Comparison of ENCODE assay signal across 17 cellular contexts in genomic region chr17:21020622-21021021, GRCh38. TPM values are rescaled to one million over a fixed set of nuclear protein-coding genes. Genes with fewer than 3 reads are reported as not detected.
DNase-seq lines count a peak whose midpoint lies in the region; ATAC-seq and TF ChIP-seq lines count a peak whose summit lies in the region.
"Had no signal": no experiment of that assay in that cellular context is flagged by ENCODE, and none has a peak within 500 bp of the region (broad histone marks: within the 10 kb centered on the region; RNA-seq: fewer than 3 reads in every experiment).

No MANE protein-coding gene starts in this region.

- H3K36me3 ChIP-seq in cardiac muscle cell = peaks cover 68% of the 10 kb centered on the region
- peaks cover 87% of the 10 kb centered on the region for H3K36me3 ChIP-seq in right atrium auricular region
- H3K36me3 ChIP-seq in mucosa of descending colon (ENCODE audit: low read depth) = peaks cover 19% of the 10 kb centered on the region

- POLR2A ChIA-PET in activated B cell treated with CpG ODN at 0.5 μM for 24 hours (lab: Charles Lee) = interaction anchor here (0.7 to 1.3 kb wide), 4 partner anchors 14 to 78 kb away, joined by 3 to 6 read pairs (median 4); no protein-coding TSS in a partner anchor

- H3K27ac Mint-ChIP-seq in activated B cell treated with CpG ODN at 0.5 μM for 24 hours = peak overlapping the region; percentile 81
- peak overlapping the region; percentile 55 for H3K27ac Mint-ChIP-seq in type B pancreatic cell
- H3K27ac Mint-ChIP-seq: activated CD4-positive, alpha-beta T cell treated with anti-CD3 and anti-CD28 coated beads, Interleukin-2, amount 10 ng/mL, durations not matched to agents 7 days and 5 days had no signal

- peaks cover 93% of the 10 kb centered on the region for H3K36me3 Mint-ChIP-seq in activated B cell treated with CpG ODN at 0.5 μM for 24 hours (ENCODE audit: low read depth)
- peaks cover 52% of the 10 kb centered on the region for H3K36me3 Mint-ChIP-seq in type B pancreatic cell

- in situ Hi-C loops in ACHN (cut with HindIII; ENCODE audit: low pct_ligation_motif_present, low pct_unique_long_range_greater_than_20kb, low sequenced_read_pairs) = no loop called here

- DNase-seq in cardiac muscle cell (ENCODE audit: low read depth in 1 of 2, low spot score in 1 of 2) (no peak), right atrium auricular region (ENCODE audit: low spot score) (no peak), activated B cell treated with CpG ODN at 0.5 μM for 24 hours (no peak), mucosa of descending colon (no peak), type B pancreatic cell (ENCODE audit: extremely low spot score, unreplicated experiment) (no peak), ACHN (no peak)
- DNase-seq in stimulated activated naive CD8-positive, alpha-beta T cell treated with anti-CD3 and anti-CD28 coated beads, Interleukin-15, Interleukin-2, amounts not matched to agents 100 U/mL and 50 U/mL, for 24 hours = no peak
- DNase-seq: colonic mucosa, GF-D8, KG1, NCI-H1105 treated with DMSO at 0.1 percent for 48 hours, T1000 had no signal

- H3K4me1 Mint-ChIP-seq in activated B cell treated with CpG ODN at 0.5 μM for 24 hours = peaks cover 43% of the 10 kb centered on the region
- peaks cover 15% of the 10 kb centered on the region for H3K4me1 Mint-ChIP-seq in type B pancreatic cell (ENCODE audit: unreplicated experiment)

- H3K4me1 ChIP-seq in cardiac muscle cell (ENCODE audit: low read depth) = no peaks in the 10 kb centered on the region
- H3K4me1 ChIP-seq in right atrium auricular region = peaks cover 0 to 32% of the 10 kb centered on the region in 2 donors
- H3K4me1 ChIP-seq in mucosa of descending colon (ENCODE audit: low read depth) = peaks cover 4% of the 10 kb centered on the region
- H3K4me1 ChIP-seq: colonic mucosa had no signal

- H3K27ac ChIP-seq in cardiac muscle cell = peak overlapping the region; percentile 34
- H3K27ac ChIP-seq in right atrium auricular region = no peak overlapping the region
- H3K27ac ChIP-seq: colonic mucosa, epithelial cell of prostate, SJCRH30 had no signal

- H3K27me3 Mint-ChIP-seq in activated B cell treated with CpG ODN at 0.5 μM for 24 hours (no peaks in the 10 kb centered on the region), type B pancreatic cell (no peaks in the 10 kb centered on the region)
- H3K27me3 Mint-ChIP-seq: activated CD4-positive, alpha-beta T cell treated with anti-CD3 and anti-CD28 coated beads, Interleukin-2, amount 10 ng/mL, durations not matched to agents 7 days and 5 days had no signal

- H3K4me3 Mint-ChIP-seq in activated B cell treated with CpG ODN at 0.5 μM for 24 hours = peak overlapping the region; percentile 17
- no peak overlapping the region for H3K4me3 Mint-ChIP-seq in type B pancreatic cell
- H3K4me3 Mint-ChIP-seq: activated CD4-positive, alpha-beta T cell treated with anti-CD3 and anti-CD28 coated beads, Interleukin-2, amount 10 ng/mL, durations not matched to agents 7 days and 5 days had no signal

- no peaks in the 10 kb centered on the region for H3K27me3 ChIP-seq in cardiac muscle cell
- no peaks in the 10 kb centered on the region for H3K27me3 ChIP-seq in right atrium auricular region
- H3K27me3 ChIP-seq: colonic mucosa, SJCRH30 had no signal

- intact Hi-C loops in activated B cell treated with CpG ODN at 0.5 μM for 24 hours (cut with micrococcal nuclease) = loop anchor here (1.0 to 5.0 kb wide), 4 partner anchors 23 to 491 kb away; partner anchors contain the start of genes TMEM11 and USP22
- intact Hi-C loops in mucosa of descending colon (cut with DNase I, micrococcal nuclease) = no loop called here

- no peak overlapping the region for H3K4me3 ChIP-seq in cardiac muscle cell
- no peak overlapping the region for H3K4me3 ChIP-seq in right atrium auricular region
- H3K4me3 ChIP-seq in mucosa of descending colon = no peak overlapping the region
- H3K4me3 ChIP-seq: colonic mucosa, SJCRH30, skin epidermis had no signal

- H3K9me3 ChIP-seq in cardiac muscle cell (ENCODE audit: low read depth) (no peaks in the 10 kb centered on the region), right atrium auricular region (no peaks in the 10 kb centered on the region), mucosa of descending colon (no peaks in the 10 kb centered on the region)
- H3K9me3 ChIP-seq: colonic mucosa, SJCRH30 had no signal

- TF ChIP-seq CTCF in cardiac muscle cell (IDR thresholded peaks at IDR 0.05; ENCODE audit: low read depth, low read length) (no peak), right atrium auricular region (IDR thresholded peaks at IDR 0.05) (no peak), activated B cell treated with CpG ODN at 0.5 μM for 24 hours (IDR thresholded peaks at IDR 0.05) (no peak), mucosa of descending colon (IDR thresholded peaks at IDR 0.05) (no peak), type B pancreatic cell (conservative IDR thresholded peaks at IDR 0.05) (no peak)

- ATAC-seq in activated B cell treated with CpG ODN at 0.5 μM for 24 hours (ENCODE audit: low read depth) = peak; percentile 31
- peak; percentile 8 for ATAC-seq in mucosa of descending colon
- ATAC-seq in stimulated activated naive CD8-positive, alpha-beta T cell treated with anti-CD3 and anti-CD28 coated beads, Interleukin-15, Interleukin-2, amounts not matched to agents 100 U/mL and 50 U/mL, for 24 hours = no peak
- no peak for ATAC-seq in HG02885 (IDR thresholded peaks at IDR 0.05; ENCODE audit: poor library complexity, unreplicated experiment)

- no peaks in the 10 kb centered on the region for H3K9me3 Mint-ChIP-seq in activated B cell treated with CpG ODN at 0.5 μM for 24 hours
- no peaks in the 10 kb centered on the region for H3K9me3 Mint-ChIP-seq in type B pancreatic cell
- H3K9me3 Mint-ChIP-seq: activated CD4-positive, alpha-beta T cell treated with anti-CD3 and anti-CD28 coated beads, Interleukin-2, amount 10 ng/mL, durations not matched to agents 7 days and 5 days had no signal

- CTCF ChIA-PET in activated B cell treated with CpG ODN at 0.5 μM for 24 hours (lab: Charles Lee) = interaction anchor here (0.6 to 2.4 kb wide), 7 partner anchors 19 to 492 kb away, joined by 3 to 14 read pairs (median 5); partner anchors contain the start of gene USP22

RNA-seq across cellular contexts. Expression of gene USP22, which starts 22.2 kb away (rescaled TPM):
- total RNA-seq in cardiac muscle cell (256 and 280 TPM in 2 replicates), right atrium auricular region (100 to 1,000 TPM; 151 to 179 TPM), activated B cell treated with CpG ODN at 0.5 μM for 24 hours (128 and 156 TPM in 2 replicates), mucosa of descending colon (100 to 1,000 TPM; 162 to 168 (median 168) TPM), type B pancreatic cell (ENCODE audit: low replicate concordance) (221 and 279 TPM in 2 replicates)
- polyA plus RNA-seq in cardiac muscle cell = 153 and 182 TPM in 2 replicates

Comparison
In these comparisons a context has a peak if more than half of its experiments do, and no peak if none do; other contexts are left out.
1. ATAC-seq: peak in activated B cell treated with CpG ODN at 0.5 μM for 24 hours (single experiment) and mucosa of descending colon (single experiment); none in stimulated activated naive CD8-positive, alpha-beta T cell treated with anti-CD3 and anti-CD28 coated beads, Interleukin-15, Interleukin-2, amounts not matched to agents 100 U/mL and 50 U/mL, for 24 hours (single experiment) and HG02885 (single experiment).